ENCODE assay signal across 8 cellular contexts in genomic region chr3:8441969-8442559, GRCh38. TPM values are rescaled to one million over a fixed set of nuclear protein-coding genes. Genes with fewer than 3 reads are reported as not detected.
DNase-seq lines count a peak whose midpoint lies in the region; ATAC-seq, FAIRE-seq and TF ChIP-seq lines count a peak whose summit lies in the region.

No MANE protein-coding gene starts in this region.

- peak; percentile 58 for TF ChIP-seq CTCF in AG04449 (IDR thresholded peaks at IDR 0.05; ENCODE audit: insufficient read depth, low read length, missing control alignments)
- peak; percentile 40 for TF ChIP-seq CTCF in GM13976 (IDR thresholded peaks at IDR 0.05; ENCODE audit: borderline replicate concordance, control extremely low read depth, extremely low read depth, insufficient read depth, missing control alignments)
- TF ChIP-seq CTCF in fibroblast of lung (conservative IDR thresholded peaks at IDR 0.05 in 1 of 2, IDR thresholded peaks at IDR 0.05 in 1 of 2; ENCODE audit: low read depth in 1 of 2, low read length in 2 of 2) = peak; percentile 77 to 80
- TF ChIP-seq CTCF in neural crest cell (conservative IDR thresholded peaks at IDR 0.05) = peak; percentile 81

- no peaks in the 10 kb centered on the region for H3K79me2 ChIP-seq in fibroblast of lung (ENCODE audit: control insufficient read depth, insufficient read depth, low read length)

- H3K4me3 Mint-ChIP-seq in neural crest cell = peak overlapping the region; percentile 3

- H3K9me3 ChIP-seq in fibroblast of lung (ENCODE audit: control insufficient read depth, insufficient read depth, low read depth, low read length) = no peaks in the 10 kb centered on the region

- no peak overlapping the region for H3K9ac ChIP-seq in fibroblast of lung (ENCODE audit: insufficient read depth, low read length)

- H3K36me3 Mint-ChIP-seq in neural crest cell (ENCODE audit: low read depth) = peaks cover 7% of the 10 kb centered on the region

- ATAC-seq in GM19463 (IDR thresholded peaks at IDR 0.05; ENCODE audit: unreplicated experiment) = no peak

- H3K4me3 ChIP-seq in AG04449 (ENCODE audit: low read depth, low read length) (no peak overlapping the region), fibroblast of lung (replicated peaks in 1 of 4; ENCODE audit: control extremely low read depth in 1 of 4, insufficient read depth in 1 of 4, low read depth in 3 of 4, low read length in 4 of 4) (no peak overlapping the region)

- H2AFZ ChIP-seq in fibroblast of lung (ENCODE audit: low read length) = no peak overlapping the region

- peaks cover 5% of the 10 kb centered on the region for H3K9me3 Mint-ChIP-seq in neural crest cell

- H4K20me1 ChIP-seq in fibroblast of lung (ENCODE audit: control insufficient read depth, extremely low read depth, insufficient read depth, low read length) = no peaks in the 10 kb centered on the region

- in situ Hi-C loops in GM13976 (cut with MboI; ENCODE audit: low sequenced_read_pairs, unreplicated experiment) = no loop called here

- H3K4me2 ChIP-seq in fibroblast of lung (ENCODE audit: extremely low read depth, insufficient read depth, low read length) = peak overlapping the region; percentile 40

- H3K27me3 Mint-ChIP-seq in neural crest cell (ENCODE audit: low read depth) = no peaks in the 10 kb centered on the region

- no peaks in the 10 kb centered on the region for H3K27me3 ChIP-seq in fibroblast of lung (ENCODE audit: control insufficient read depth, insufficient read depth, low read length)

- peaks cover 13% of the 10 kb centered on the region for H3K4me1 Mint-ChIP-seq in neural crest cell

- CTCF ChIA-PET in AG04449 (lab: Yijun Ruan, JAX) = interaction anchor here (0.6 to 6.0 kb wide), 51 partner anchors 8 to 313 kb away, joined by 3 to 166 read pairs (median 6); partner anchors contain the start of gene LMCD1

- H3K27ac Mint-ChIP-seq in neural crest cell (ENCODE audit: unreplicated experiment) = peak overlapping the region; percentile 83

- peak; percentile 67 for FAIRE-seq in RCC 7860 (lab: Jason Lieb, UNC)

- POLR2A ChIA-PET in AG04449 (lab: Yijun Ruan, JAX) = interaction anchor here (0.7 to 1.1 kb wide), 3 partner anchors 15 to 60 kb away, joined by 3 to 6 read pairs (median 5); partner anchors contain the start of gene LMCD1

- no peak overlapping the region for H3K27ac ChIP-seq in fibroblast of lung (ENCODE audit: insufficient read depth, low read length)

- no peak for DNase-seq in AG04449 (ENCODE audit: low read depth, low spot score)
- DNase-seq in GM13976 (ENCODE audit: low spot score) = peak; percentile 46
- peak; percentile 71 for DNase-seq in RCC 7860 (ENCODE audit: low spot score)
- peak; percentile 72 to 79 for DNase-seq in fibroblast of lung (ENCODE audit: low read depth in 2 of 2)
- DNase-seq in neural crest cell (ENCODE audit: low read depth, low spot score) = peak; percentile 33
- no peak for DNase-seq in activated CD4-positive, alpha-beta T cell treated with anti-CD3 and anti-CD28 coated beads, Interleukin-2, amount 50 U/mL, for 4 hours
- DNase-seq in OCI-M2 (lab: John Stamatoyannopoulos, UW; ENCODE audit: unreplicated experiment) = no peak

- H3K4me1 ChIP-seq in fibroblast of lung (ENCODE audit: control insufficient read depth, extremely low read depth, insufficient read depth, low read length) = peaks cover 32% of the 10 kb centered on the region

- no peaks in the 10 kb centered on the region for H3K36me3 ChIP-seq in fibroblast of lung (ENCODE audit: control insufficient read depth, insufficient read depth, low read length)

RNA-seq across cellular contexts. Expression of gene LMCD1, which starts 59.6 kb away (rescaled TPM):
- total RNA-seq in fibroblast of lung (40.1 and 60.1 TPM in 2 replicates), neural crest cell (28.4 and 29.0 TPM in 2 replicates)
- polyA plus RNA-seq in fibroblast of lung = 29.7 and 137 TPM in 2 replicates
- polyA plus RNA-seq in fibroblast of lung (2012) = 33.1 and 156 TPM in 2 replicates
- 22.1 and 94.8 TPM in 2 replicates for polyA minus RNA-seq in fibroblast of lung (ENCODE audit: low replicate concordance)

Comparison
In these comparisons a context has a peak if more than half of its experiments do, and no peak if none do; other contexts are left out.
1. DNase-seq: peak in GM13976 (single experiment), RCC 7860 (single experiment), fibroblast of lung (2 of 2) and neural crest cell (single experiment); none in AG04449 (single experiment), activated CD4-positive, alpha-beta T cell treated with anti-CD3 and anti-CD28 coated beads, Interleukin-2, amount 50 U/mL, for 4 hours (0 of 2) and OCI-M2 (single experiment).
2. Peak in every context shown above with its lines, with median percentiles within 50 percentile points of each other: CTCF ChIP-seq.